In the genomic region with DNA sequence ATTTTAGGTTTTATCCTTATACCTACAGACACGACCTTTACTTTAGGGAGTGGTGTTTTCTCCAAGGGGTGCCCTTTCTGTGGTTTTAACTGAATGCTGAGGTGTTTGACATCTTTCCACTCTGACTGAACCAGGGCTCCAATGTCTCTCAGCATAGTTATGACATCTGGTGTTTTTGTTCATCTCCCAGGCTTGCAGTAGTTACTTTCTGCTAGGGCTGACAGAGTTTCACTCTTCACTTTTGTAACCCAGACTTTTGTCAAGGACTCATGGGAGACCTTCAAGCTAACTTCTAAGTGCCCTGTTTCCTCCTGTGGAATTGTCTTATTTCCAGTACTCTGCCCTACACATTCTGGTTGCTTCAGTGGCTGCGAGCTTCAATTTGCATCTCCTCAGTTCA, we compare ENCODE assay signal across 14 cellular contexts.
"Had no signal": no experiment of that assay in that cellular context is flagged by ENCODE, and none has a peak within 500 bp of the region (broad histone marks: within the 10 kb centered on the region; RNA-seq: fewer than 3 reads in every experiment).

No MANE protein-coding gene starts in this region.

- ATAC-seq: effector memory CD8-positive, alpha-beta T cell; gastrocnemius medialis; heart right ventricle; left lung; right lobe of liver; upper lobe of right lung had no signal

- H3K27ac ChIP-seq: gastrocnemius medialis, left lung, prostate gland, right lobe of liver, testis, upper lobe of right lung had no signal

- H3K9me3 ChIP-seq: gastrocnemius medialis, prostate gland, right lobe of liver, testis, upper lobe of right lung had no signal

- H3K27me3 ChIP-seq: gastrocnemius medialis, heart right ventricle, left lung, right lobe of liver, testis, upper lobe of right lung had no signal

- H3K4me1 ChIP-seq: left lung, prostate gland, right lobe of liver, testis, upper lobe of right lung had no signal

- H3K36me3 ChIP-seq: gastrocnemius medialis, heart right ventricle, left lung, prostate gland, right lobe of liver, upper lobe of right lung had no signal

- H3K4me3 ChIP-seq: gastrocnemius medialis, heart right ventricle, left lung, prostate gland, right lobe of liver, testis, upper lobe of right lung had no signal

- DNase-seq: activated CD4-positive, alpha-beta T cell treated with anti-CD3 and anti-CD28 coated beads, Interleukin-2, amount 50 U/mL, for 4 hours; activated CD4-positive, CD25-positive, alpha-beta regulatory T cell treated with anti-CD3 and anti-CD28 coated beads, Interleukin-2, amount 50 U/mL, for 72 hours; activated effector memory CD4-positive, alpha-beta T cell treated with Interleukin-2 at 50 U/mL for 16 hours; activated T-cell treated with anti-CD3 and anti-CD28 coated beads, Interleukin-2, amount 50 U/mL, for 1 hour; effector memory CD8-positive, alpha-beta T cell; gastrocnemius medialis; heart right ventricle; left lung; nephron progenitor cell; right lobe of liver; stimulated activated CD4-positive, alpha-beta T cell treated with anti-CD3 and anti-CD28 coated beads, Interleukin-4, amount 100 ng/mL, for 1 hour; testis; upper lobe of right lung had no signal
